Comparison of ENCODE assay signal across 15 cellular contexts in the genomic region with DNA sequence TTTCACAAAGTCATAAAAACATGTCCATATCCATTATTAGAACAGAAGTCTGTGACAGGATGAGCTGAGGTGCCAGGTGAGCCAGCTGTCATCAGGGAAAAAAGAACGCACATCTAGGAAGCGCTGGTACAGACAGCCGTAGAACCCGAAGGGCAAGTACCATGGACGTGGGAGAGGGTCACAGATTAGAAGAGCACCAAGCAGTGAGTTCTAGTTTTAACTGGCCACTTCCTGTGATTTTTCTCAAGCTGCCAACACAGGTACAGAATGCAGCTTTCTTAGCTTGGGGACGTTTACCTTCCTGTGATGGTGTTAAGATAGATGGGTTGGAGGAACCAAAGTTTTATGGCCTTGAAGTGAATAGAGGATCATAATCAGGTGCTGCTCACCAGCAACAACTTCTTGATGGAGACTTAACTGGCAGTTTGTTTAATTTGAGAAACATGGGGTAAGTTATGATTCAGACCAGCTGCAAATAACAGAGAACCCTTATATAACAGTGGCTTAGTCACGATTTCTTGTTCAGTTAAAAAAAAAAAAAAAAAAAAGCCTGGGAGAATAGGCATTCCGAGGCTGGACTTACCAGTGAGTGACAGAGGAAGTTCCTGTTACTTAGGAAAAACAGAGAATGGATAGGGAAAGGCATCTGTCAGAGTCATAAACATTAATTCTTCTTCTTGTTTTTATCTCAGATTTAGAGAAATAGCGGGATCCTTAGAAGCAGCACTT. TPM values are rescaled to one million over a fixed set of nuclear protein-coding genes. Genes with fewer than 3 reads are reported as not detected.
DNase-seq lines count a peak whose midpoint lies in the region; ATAC-seq and TF ChIP-seq lines count a peak whose summit lies in the region.
"Had no signal": no experiment of that assay in that cellular context is flagged by ENCODE, and none has a peak within 500 bp of the region (broad histone marks: within the 10 kb centered on the region; RNA-seq: fewer than 3 reads in every experiment).

No MANE protein-coding gene starts in this region.

- in situ Hi-C loops in GM23248 (cut with MboI), result no loop called here

- no peaks in the 10 kb centered on the region for H4K20me1 ChIP-seq in GM23248 (ENCODE audit: insufficient read depth)
- no peaks in the 10 kb centered on the region for H4K20me1 ChIP-seq in hepatocyte (ENCODE audit: insufficient read depth, poor library complexity, severe bottlenecking)
- H4K20me1 ChIP-seq: BLaER1 had no signal

- no peaks in the 10 kb centered on the region for H3K27me3 Mint-ChIP-seq in brain

- H3K27me3 ChIP-seq in GM23248 (replicated peaks; ENCODE audit: insufficient read depth) (no peaks in the 10 kb centered on the region), hepatocyte (no peaks in the 10 kb centered on the region)
- H3K27me3 ChIP-seq: BLaER1 had no signal

- H2AFZ ChIP-seq in GM23248 (no peak overlapping the region), hepatocyte (no peak overlapping the region)

- CTCF ChIA-PET in AG04449 (lab: Yijun Ruan, JAX), result interaction anchor here (1.2 kb wide), 1 partner anchor 38 kb away, joined by 4 read pairs; no protein-coding TSS in a partner anchor

- TF ChIP-seq CTCF in AG04449 (IDR thresholded peaks at IDR 0.05; ENCODE audit: insufficient read depth, low read length, missing control alignments) (no peak), brain (conservative IDR thresholded peaks at IDR 0.05) (no peak), hepatocyte (IDR thresholded peaks at IDR 0.05; ENCODE audit: poor library complexity) (no peak)

- H3K27ac ChIP-seq in GM23248 (no peak overlapping the region), hepatocyte (peak overlapping the region; percentile 71)
- H3K27ac ChIP-seq: BLaER1 had no signal

- H3K9me3 ChIP-seq in GM23248 (ENCODE audit: low read depth) (no peaks in the 10 kb centered on the region), hepatocyte (ENCODE audit: low read depth) (no peaks in the 10 kb centered on the region)
- H3K9me3 ChIP-seq: BLaER1 had no signal

- H3K9me2 ChIP-seq in GM23248 (ENCODE audit: insufficient read depth) (no peaks in the 10 kb centered on the region), hepatocyte (replicated peaks; ENCODE audit: insufficient read depth) (no peaks in the 10 kb centered on the region)

- H3K79me2 ChIP-seq in GM23248 (ENCODE audit: insufficient read depth), result no peaks in the 10 kb centered on the region
- H3K79me2 ChIP-seq in hepatocyte, result no peaks in the 10 kb centered on the region

- POLR2A ChIA-PET in AG04449 (lab: Yijun Ruan, JAX), result interaction anchor here (0.6 kb wide), 1 partner anchor 23 kb away, joined by 4 read pairs; no protein-coding TSS in a partner anchor

- peak overlapping the region in 4 of 5 experiments; percentile 67 to 90 (median 84) for H3K27ac Mint-ChIP-seq in brain

- H3K4me2 ChIP-seq in GM23248 (ENCODE audit: unreplicated experiment) (no peak overlapping the region), hepatocyte (no peak overlapping the region)
- H3K4me2 ChIP-seq: BLaER1 had no signal

- peaks cover 13% of the 10 kb centered on the region for H3F3A ChIP-seq in GM23248 (ENCODE audit: insufficient read depth)

- DNase-seq in AG04449 (ENCODE audit: low read depth, low spot score) (peak; percentile 26), GM23248 (peak; percentile 75), hepatocyte (ENCODE audit: low spot score) (no peak), HT-29 (ENCODE audit: low spot score) (no peak), retina (no peak), RKO (ENCODE audit: low spot score) (no peak)
- DNase-seq: activated effector memory CD4-positive, alpha-beta T cell treated with Interleukin-2 at 50 U/mL for 16 hours; effector CD8-positive, alpha-beta T cell; MV-4-11; stimulated activated CD4-positive, alpha-beta T cell treated with anti-CD3 and anti-CD28 coated beads, Interleukin-15, amount 100 ng/mL, for 24 hours had no signal

- no peak overlapping the region for H3K9ac ChIP-seq in GM23248
- H3K9ac ChIP-seq: BLaER1 had no signal

- H3K36me3 ChIP-seq in GM23248 (ENCODE audit: low read depth) (peaks cover 38% of the 10 kb centered on the region), hepatocyte (replicated peaks; ENCODE audit: insufficient read depth, low read depth) (no peaks in the 10 kb centered on the region)

- WGBS in GM23248 (ENCODE audit: low coverage in 1 of 2, low lambda C conversion rate in 2 of 2, missing lambda C conversion rate in 2 of 2), 2 experiments, result 55 to 60% methylated on average over 9 of the region's 9 CpGs
- WGBS in hepatocyte (ENCODE audit: low lambda C conversion rate, missing lambda C conversion rate), result 81% methylated on average over 9 of the region's 9 CpGs

- no peak overlapping the region for H3K4me3 Mint-ChIP-seq in brain

- peaks cover 45% of the 10 kb centered on the region for H3K4me1 Mint-ChIP-seq in brain

- H3K9me3 Mint-ChIP-seq in brain, result peaks cover 0 to 3% (median 0%) of the 10 kb centered on the region in 5 experiments

- ATAC-seq in HG03457 (IDR thresholded peaks at IDR 0.05; ENCODE audit: unreplicated experiment), result no peak

- H3K4me3 ChIP-seq in AG04449 (ENCODE audit: low read depth, low read length), result no peak overlapping the region
- H3K4me3 ChIP-seq in GM23248, result no peak overlapping the region
- no peak overlapping the region for H3K4me3 ChIP-seq in hepatocyte
- H3K4me3 ChIP-seq: BLaER1 had no signal

- peaks cover 20% of the 10 kb centered on the region for H3K4me1 ChIP-seq in GM23248 (ENCODE audit: insufficient read depth)
- peaks cover 34% of the 10 kb centered on the region for H3K4me1 ChIP-seq in hepatocyte (ENCODE audit: insufficient read depth)
- H3K4me1 ChIP-seq: BLaER1 had no signal

- peaks cover 75% of the 10 kb centered on the region for H3K36me3 Mint-ChIP-seq in brain

RNA-seq across cellular contexts. Expression of a gene that starts 30.9 kb away (rescaled TPM):
- not detected in 2 replicates for total RNA-seq in GM23248 (2014; rRNA removed; shearing (Covaris generic))
- polyA plus RNA-seq in GM23248 (2016; fragmentation: Nextera tagmentation; extraction: Ambion mirVana), result 0.16 TPM in 1 of 2 replicates, not detected in the other
- 162 TPM for polyA plus RNA-seq in brain (ENCODE audit: insufficient read depth, low read depth, low replicate concordance)
- 476 and 505 TPM in 2 replicates for total RNA-seq in hepatocyte
- polyA plus RNA-seq in hepatocyte, result 455 and 583 TPM in 2 replicates
- total RNA-seq in HT-29 (2014; rRNA removed; shearing (Covaris generic)), result 0.76 and 1.5 TPM in 2 replicates
- total RNA-seq: SK-MEL-5 had no signal
- polyA plus RNA-seq: neural cell had no signal

RNA-seq across cellular contexts. Expression of a gene that starts 40.8 kb away (rescaled TPM):
- 16.4 and 22.6 TPM in 2 replicates for total RNA-seq in GM23248 (2014; rRNA removed; shearing (Covaris generic))
- polyA plus RNA-seq in GM23248 (2016; fragmentation: Nextera tagmentation; extraction: Ambion mirVana) (12.2 and 14.6 TPM in 2 replicates), brain (ENCODE audit: insufficient read depth, low read depth, low replicate concordance) (13.8 TPM), hepatocyte (23.7 and 25.3 TPM in 2 replicates)
- total RNA-seq in hepatocyte, result 39.9 and 46.2 TPM in 2 replicates
- total RNA-seq in HT-29 (2014; rRNA removed; shearing (Covaris generic)), result 15.8 and 18.6 TPM in 2 replicates

Comparison
In these comparisons a context has a peak if more than half of its experiments do, and no peak if none do; other contexts are left out.
1. DNase-seq: peak in AG04449 (single experiment) and GM23248 (single experiment); none in hepatocyte (single experiment), HT-29 (single experiment), retina (single experiment) and RKO (single experiment).
2. RNA of a gene that starts 30.9 kb away (total RNA-seq): 476 to 505 TPM in hepatocyte; 0.76 to 1.5 TPM in HT-29 and not detected in GM23248; every median in the first group is over 100 times any median in the second.